2 cellular contexts compared by ENCODE assay signal in the genomic region with DNA sequence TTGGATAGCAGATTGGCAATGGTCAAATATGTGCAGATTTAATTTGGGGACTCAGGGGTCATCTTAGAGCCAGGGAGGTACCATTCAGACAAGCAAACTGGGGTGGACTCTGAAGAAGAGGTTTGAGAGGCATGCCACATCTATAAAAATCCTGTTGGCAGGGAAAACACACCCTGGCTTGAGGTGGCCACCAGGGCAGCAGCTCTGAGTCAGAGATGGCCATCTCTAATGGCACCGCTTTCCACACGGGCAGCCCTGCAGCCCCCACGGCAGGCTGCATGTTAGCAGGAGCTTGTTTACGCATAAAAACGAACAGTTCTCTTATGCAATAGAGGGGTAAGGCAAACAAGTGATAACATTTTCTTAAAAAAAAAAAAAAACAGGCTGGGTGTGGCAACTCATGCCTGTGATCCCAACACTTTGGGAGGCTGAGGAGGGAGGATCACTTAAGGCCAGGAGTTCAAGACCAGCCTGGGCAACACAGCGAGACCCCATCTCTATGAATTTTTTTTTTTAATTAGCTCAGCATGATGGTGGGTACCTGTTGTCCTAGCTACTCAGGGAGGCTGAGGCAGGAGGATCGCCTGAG.
TF ChIP-seq lines count a peak whose summit lies in the region.

No MANE protein-coding gene starts in this region.

TF ChIP-seq in HEK293, 187 proteins besides CTCF, POLR2A, EP300 and RAD21 (continued from another document):
- TF ChIP-seq, protein P1, sequence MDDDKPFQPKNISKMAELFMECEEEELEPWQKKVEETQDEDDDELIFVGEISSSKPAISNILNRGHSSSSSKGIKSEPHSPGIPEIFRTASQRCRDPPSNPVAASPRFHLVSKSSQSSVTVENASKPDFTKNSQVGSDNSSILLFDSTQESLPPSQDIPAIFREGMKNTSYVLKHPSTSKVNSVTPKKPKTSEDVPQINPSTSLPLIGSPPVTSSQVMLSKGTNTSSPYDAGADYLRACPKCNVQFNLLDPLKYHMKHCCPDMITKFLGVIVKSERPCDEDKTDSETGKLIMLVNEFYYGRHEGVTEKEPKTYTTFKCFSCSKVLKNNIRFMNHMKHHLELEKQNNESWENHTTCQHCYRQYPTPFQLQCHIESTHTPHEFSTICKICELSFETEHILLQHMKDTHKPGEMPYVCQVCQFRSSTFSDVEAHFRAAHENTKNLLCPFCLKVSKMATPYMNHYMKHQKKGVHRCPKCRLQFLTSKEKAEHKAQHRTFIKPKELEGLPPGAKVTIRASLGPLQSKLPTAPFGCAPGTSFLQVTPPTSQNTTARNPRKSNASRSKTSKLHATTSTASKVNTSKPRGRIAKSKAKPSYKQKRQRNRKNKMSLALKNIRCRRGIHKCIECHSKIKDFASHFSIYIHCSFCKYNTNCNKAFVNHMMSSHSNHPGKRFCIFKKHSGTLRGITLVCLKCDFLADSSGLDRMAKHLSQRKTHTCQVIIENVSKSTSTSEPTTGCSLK (tag by site-specific recombination; IDR thresholded peaks at IDR 0.05): no peak
- TF ChIP-seq ZNF19 (tag by site-specific recombination; IDR thresholded peaks at IDR 0.05; ENCODE audit: low read depth): no peak
- no peak for TF ChIP-seq SP2 (tag by site-specific recombination; IDR thresholded peaks at IDR 0.05)
- TF ChIP-seq, protein P2, sequence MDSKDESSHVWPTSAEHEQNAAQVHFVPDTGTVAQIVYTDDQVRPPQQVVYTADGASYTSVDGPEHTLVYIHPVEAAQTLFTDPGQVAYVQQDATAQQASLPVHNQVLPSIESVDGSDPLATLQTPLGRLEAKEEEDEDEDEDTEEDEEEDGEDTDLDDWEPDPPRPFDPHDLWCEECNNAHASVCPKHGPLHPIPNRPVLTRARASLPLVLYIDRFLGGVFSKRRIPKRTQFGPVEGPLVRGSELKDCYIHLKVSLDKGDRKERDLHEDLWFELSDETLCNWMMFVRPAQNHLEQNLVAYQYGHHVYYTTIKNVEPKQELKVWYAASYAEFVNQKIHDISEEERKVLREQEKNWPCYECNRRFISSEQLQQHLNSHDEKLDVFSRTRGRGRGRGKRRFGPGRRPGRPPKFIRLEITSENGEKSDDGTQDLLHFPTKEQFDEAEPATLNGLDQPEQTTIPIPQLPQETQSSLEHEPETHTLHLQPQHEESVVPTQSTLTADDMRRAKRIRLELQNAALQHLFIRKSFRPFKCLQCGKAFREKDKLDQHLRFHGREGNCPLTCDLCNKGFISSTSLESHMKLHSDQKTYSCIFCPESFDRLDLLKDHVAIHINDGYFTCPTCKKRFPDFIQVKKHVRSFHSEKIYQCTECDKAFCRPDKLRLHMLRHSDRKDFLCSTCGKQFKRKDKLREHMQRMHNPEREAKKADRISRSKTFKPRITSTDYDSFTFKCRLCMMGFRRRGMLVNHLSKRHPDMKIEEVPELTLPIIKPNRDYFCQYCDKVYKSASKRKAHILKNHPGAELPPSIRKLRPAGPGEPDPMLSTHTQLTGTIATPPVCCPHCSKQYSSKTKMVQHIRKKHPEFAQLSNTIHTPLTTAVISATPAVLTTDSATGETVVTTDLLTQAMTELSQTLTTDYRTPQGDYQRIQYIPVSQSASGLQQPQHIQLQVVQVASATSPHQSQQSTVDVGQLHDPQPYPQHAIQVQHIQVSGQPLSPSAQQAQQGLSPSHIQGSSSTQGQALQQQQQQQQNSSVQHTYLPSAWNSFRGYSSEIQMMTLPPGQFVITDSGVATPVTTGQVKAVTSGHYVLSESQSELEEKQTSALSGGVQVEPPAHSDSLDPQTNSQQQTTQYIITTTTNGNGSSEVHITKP (tag by site-specific recombination; IDR thresholded peaks at IDR 0.05): peak; percentile 78
- no peak for TF ChIP-seq ZNF654 (tag by site-specific recombination; IDR thresholded peaks at IDR 0.05; ENCODE audit: low read depth)
- TF ChIP-seq ZNF792 (tag by site-specific recombination; IDR thresholded peaks at IDR 0.05): no peak
- no peak for TF ChIP-seq ZNF112 (tag by site-specific recombination; IDR thresholded peaks at IDR 0.05)
- no peak for TF ChIP-seq TRIM28 (IDR thresholded peaks at IDR 0.05; ENCODE audit: borderline replicate concordance, low read length)
- TF ChIP-seq, protein P3, sequence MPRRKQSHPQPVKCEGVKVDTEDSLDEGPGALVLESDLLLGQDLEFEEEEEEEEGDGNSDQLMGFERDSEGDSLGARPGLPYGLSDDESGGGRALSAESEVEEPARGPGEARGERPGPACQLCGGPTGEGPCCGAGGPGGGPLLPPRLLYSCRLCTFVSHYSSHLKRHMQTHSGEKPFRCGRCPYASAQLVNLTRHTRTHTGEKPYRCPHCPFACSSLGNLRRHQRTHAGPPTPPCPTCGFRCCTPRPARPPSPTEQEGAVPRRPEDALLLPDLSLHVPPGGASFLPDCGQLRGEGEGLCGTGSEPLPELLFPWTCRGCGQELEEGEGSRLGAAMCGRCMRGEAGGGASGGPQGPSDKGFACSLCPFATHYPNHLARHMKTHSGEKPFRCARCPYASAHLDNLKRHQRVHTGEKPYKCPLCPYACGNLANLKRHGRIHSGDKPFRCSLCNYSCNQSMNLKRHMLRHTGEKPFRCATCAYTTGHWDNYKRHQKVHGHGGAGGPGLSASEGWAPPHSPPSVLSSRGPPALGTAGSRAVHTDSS (tag by site-specific recombination; IDR thresholded peaks at IDR 0.05): no peak
- no peak for TF ChIP-seq TCF7L2 (IDR thresholded peaks at IDR 0.05; ENCODE audit: borderline replicate concordance, low read depth, low read length)

TF ChIP-seq in SK-N-SH treated with all-trans-retinoic acid at 6 μM for 48 hours, 23 proteins besides CTCF, POLR2A, EP300 and RAD21 (continued from another document):
- no peak for TF ChIP-seq CSDC2 (CRISPR knock-in tag; IDR thresholded peaks at IDR 0.05)
- TF ChIP-seq, protein P4, sequence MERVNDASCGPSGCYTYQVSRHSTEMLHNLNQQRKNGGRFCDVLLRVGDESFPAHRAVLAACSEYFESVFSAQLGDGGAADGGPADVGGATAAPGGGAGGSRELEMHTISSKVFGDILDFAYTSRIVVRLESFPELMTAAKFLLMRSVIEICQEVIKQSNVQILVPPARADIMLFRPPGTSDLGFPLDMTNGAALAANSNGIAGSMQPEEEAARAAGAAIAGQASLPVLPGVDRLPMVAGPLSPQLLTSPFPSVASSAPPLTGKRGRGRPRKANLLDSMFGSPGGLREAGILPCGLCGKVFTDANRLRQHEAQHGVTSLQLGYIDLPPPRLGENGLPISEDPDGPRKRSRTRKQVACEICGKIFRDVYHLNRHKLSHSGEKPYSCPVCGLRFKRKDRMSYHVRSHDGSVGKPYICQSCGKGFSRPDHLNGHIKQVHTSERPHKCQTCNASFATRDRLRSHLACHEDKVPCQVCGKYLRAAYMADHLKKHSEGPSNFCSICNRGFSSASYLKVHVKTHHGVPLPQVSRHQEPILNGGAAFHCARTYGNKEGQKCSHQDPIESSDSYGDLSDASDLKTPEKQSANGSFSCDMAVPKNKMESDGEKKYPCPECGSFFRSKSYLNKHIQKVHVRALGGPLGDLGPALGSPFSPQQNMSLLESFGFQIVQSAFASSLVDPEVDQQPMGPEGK (CRISPR knock-in tag; IDR thresholded peaks at IDR 0.05; ENCODE audit: borderline replicate concordance): no peak
